Comparison of ENCODE assay signal across 8 cellular contexts in genomic region chr16:81493755-81494433, GRCh38. TPM values are rescaled to one million over a fixed set of nuclear protein-coding genes. Genes with fewer than 3 reads are reported as not detected.
A peak's percentile ranks its signal among the peaks of the same experiment; 100 is the strongest.
DNase-seq lines count a peak whose midpoint lies in the region; ATAC-seq and TF ChIP-seq lines count a peak whose summit lies in the region.

No MANE protein-coding gene starts in this region.

- peak overlapping the region in 1 of 2 donors; percentile 22 for H3K9ac ChIP-seq in duodenal mucosa (ENCODE audit: low read depth in 1 of 2, low read length in 2 of 2)

- H3K27me3 ChIP-seq in duodenal mucosa (ENCODE audit: control insufficient read depth in 1 of 2, insufficient read depth in 2 of 2, low read length in 2 of 2) (no peaks in the 10 kb centered on the region), muscle layer of duodenum (ENCODE audit: low read depth, low read length) (no peaks in the 10 kb centered on the region), upper lobe of right lung (no peaks in the 10 kb centered on the region)

- H3K36me3 ChIP-seq in duodenal mucosa (ENCODE audit: control insufficient read depth in 1 of 2, insufficient read depth in 2 of 2, low read length in 2 of 2) = peaks cover 4 to 12% of the 10 kb centered on the region in 2 donors
- no peaks in the 10 kb centered on the region for H3K36me3 ChIP-seq in muscle layer of duodenum (ENCODE audit: control insufficient read depth in 1 of 2, insufficient read depth in 2 of 2, low read length in 2 of 2)
- no peaks in the 10 kb centered on the region for H3K36me3 ChIP-seq in upper lobe of right lung

- peak; percentile 61 for DNase-seq in ELF-1 (ENCODE audit: low read depth, low spot score)
- DNase-seq in SHP77 (lab: John Stamatoyannopoulos, UW) = peak; percentile 19 to 27
- no peak for DNase-seq in upper lobe of right lung
- no peak for DNase-seq in AML-193 (lab: John Stamatoyannopoulos, UW)

- H3K4me1 ChIP-seq in duodenal mucosa (ENCODE audit: control insufficient read depth in 1 of 2, insufficient read depth in 2 of 2, low read length in 2 of 2) (peaks cover 80 to 92% of the 10 kb centered on the region in 2 donors), muscle layer of duodenum (ENCODE audit: control insufficient read depth in 1 of 2, insufficient read depth in 2 of 2, low read length in 2 of 2) (peaks cover 35% of the 10 kb centered on the region in 2 donors), upper lobe of right lung (peaks cover 78% of the 10 kb centered on the region)

- H3K27ac ChIP-seq in duodenal mucosa (ENCODE audit: low read depth, low read length) = peak overlapping the region; percentile 53
- H3K27ac ChIP-seq in muscle layer of duodenum (ENCODE audit: low read length) = peak overlapping the region; percentile 48
- peak overlapping the region; percentile 49 for H3K27ac ChIP-seq in upper lobe of right lung

- intact Hi-C loops in upper lobe of right lung (cut with DNase I) = no loop called here

- H3K4me3 ChIP-seq in duodenal mucosa (ENCODE audit: low read depth in 1 of 2, low read length in 2 of 2) (no peak overlapping the region), muscle layer of duodenum (ENCODE audit: low read depth in 1 of 2, low read length in 2 of 2) (no peak overlapping the region), upper lobe of right lung (no peak overlapping the region)

- H3K9me3 ChIP-seq in duodenal mucosa (ENCODE audit: control insufficient read depth in 1 of 2, low read length in 2 of 2) = no peaks in the 10 kb centered on the region
- no peaks in the 10 kb centered on the region for H3K9me3 ChIP-seq in muscle layer of duodenum (ENCODE audit: control insufficient read depth in 1 of 2, low read length in 2 of 2)
- no peaks in the 10 kb centered on the region for H3K9me3 ChIP-seq in upper lobe of right lung

- ATAC-seq in upper lobe of right lung (peak; percentile 42), HG03095 (IDR thresholded peaks at IDR 0.05; ENCODE audit: unreplicated experiment) (no peak), GM18868 (IDR thresholded peaks at IDR 0.05; ENCODE audit: unreplicated experiment) (no peak)

- TF ChIP-seq CTCF in upper lobe of right lung (IDR thresholded peaks at IDR 0.05) = no peak

RNA-seq across cellular contexts. Expression of gene CMIP, which starts 49.3 kb away (rescaled TPM):
- total RNA-seq in upper lobe of right lung = 73.8 TPM

Comparison
In these comparisons a context has a peak if more than half of its experiments do, and no peak if none do; other contexts are left out.
1. DNase-seq: peak in ELF-1 (single experiment) and SHP77 (2 of 2); none in upper lobe of right lung (single experiment) and AML-193 (0 of 2).
2. Peak in every context shown above with its lines, with median percentiles within 50 percentile points of each other: H3K27ac ChIP-seq.